Comparison of ENCODE assay signal across 1 cellular context in genomic region chr10:92826504-92826903, GRCh38.
TF ChIP-seq lines count a peak whose summit lies in the region.

No MANE protein-coding gene starts in this region.

TF ChIP-seq in IMR-90, 13 proteins besides CTCF, POLR2A, EP300 and RAD21 (continued from another document):
- TF ChIP-seq USF2 (IDR thresholded peaks at IDR 0.05; ENCODE audit: low read depth, low read length) (no peak), MAZ (IDR thresholded peaks at IDR 0.05; ENCODE audit: borderline replicate concordance, low read depth, low read length) (no peak), BHLHE40 (IDR thresholded peaks at IDR 0.05; ENCODE audit: low read depth, low read length) (no peak), CHD1 (IDR thresholded peaks at IDR 0.05; ENCODE audit: low read depth, low read length) (no peak)
TF ChIP-seq in IMR-90: peak in this region for 0.
